In the genomic region with DNA sequence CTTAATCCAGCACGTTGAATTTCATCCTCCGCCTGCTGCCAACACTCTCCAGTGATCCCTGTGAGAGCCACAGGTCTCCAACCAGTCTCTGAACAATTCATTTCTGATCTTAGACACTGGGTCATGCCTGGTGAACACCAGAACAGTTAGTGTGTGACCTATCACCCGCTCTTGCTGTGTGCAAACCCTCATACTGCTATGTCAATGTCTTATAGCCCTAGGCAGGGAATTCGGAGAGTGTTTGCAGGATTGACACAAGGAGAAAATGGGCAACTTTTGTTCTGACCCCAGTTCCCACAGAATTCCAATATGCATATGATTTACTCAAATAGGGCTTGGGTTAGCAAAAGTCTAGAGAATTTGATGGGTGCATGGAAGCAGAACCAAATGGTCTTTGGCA, we compare ENCODE assay signal across 18 cellular contexts. TPM values are rescaled to one million over a fixed set of nuclear protein-coding genes. Genes with fewer than 3 reads are reported as not detected.
DNase-seq lines count a peak whose midpoint lies in the region; TF ChIP-seq lines count a peak whose summit lies in the region.
"Had no signal": no experiment of that assay in that cellular context is flagged by ENCODE, and none has a peak within 500 bp of the region (broad histone marks: within the 10 kb centered on the region; RNA-seq: fewer than 3 reads in every experiment).

No MANE protein-coding gene starts in this region.

- intact Hi-C loops in PC-9 (cut with micrococcal nuclease; ENCODE audit: unreplicated experiment): no loop called here

- TF ChIP-seq CTCF in type B pancreatic cell (conservative IDR thresholded peaks at IDR 0.05) (no peak), PC-9 (conservative IDR thresholded peaks at IDR 0.05) (no peak)

- BruUV-seq in PC-9 (replicated peaks; lab: Mats Ljungman, UMichigan): no TSS peak

- H3K9me3 ChIP-seq in PC-9 (ENCODE audit: insufficient read depth, low read depth): no peaks in the 10 kb centered on the region
- H3K9me3 ChIP-seq: A549; BLaER1 treated with 17β-estradiol and CSF1 and Interleukin-3, amounts not matched to agents 10 nM and 100 nM; Caco-2 had no signal

- H3K4me1 Mint-ChIP-seq in type B pancreatic cell (ENCODE audit: unreplicated experiment): no peaks in the 10 kb centered on the region
- H3K4me1 Mint-ChIP-seq: B cell had no signal

- H3K36me3 Mint-ChIP-seq in type B pancreatic cell: no peaks in the 10 kb centered on the region
- H3K36me3 Mint-ChIP-seq: CD8-positive, alpha-beta T cell had no signal

- H3K79me2 ChIP-seq in PC-9 (ENCODE audit: low read depth): no peaks in the 10 kb centered on the region

- DNase-seq in H4 (ENCODE audit: low spot score) (peak; percentile 2), renal cortical epithelial cell (ENCODE audit: low read depth) (peak; percentile 92), type B pancreatic cell (ENCODE audit: extremely low spot score, unreplicated experiment) (peak; percentile 11), nucleus accumbens (lab: John Stamatoyannopoulos, UW) (no peak), PC-9 (no peak)
- DNase-seq: AML-193; Caco-2; Calu3; CD4-positive, alpha-beta T cell; CD8-positive, alpha-beta T cell; DMS79 treated with DMSO at 0.1 percent for 48 hours; GF-D8 had no signal

- no peaks in the 10 kb centered on the region for H3K36me3 ChIP-seq in PC-9 (ENCODE audit: low read depth)
- H3K36me3 ChIP-seq: BLaER1 treated with 17β-estradiol and CSF1 and Interleukin-3, amounts not matched to agents 10 nM and 100 nM had no signal

- H3K4me1 ChIP-seq in PC-9 (replicated peaks; ENCODE audit: insufficient read depth): no peaks in the 10 kb centered on the region
- H3K4me1 ChIP-seq: A549, Caco-2 had no signal

- H3K4me2 ChIP-seq in PC-9: no peak overlapping the region
- H3K4me2 ChIP-seq: A549; BLaER1 treated with 17β-estradiol and CSF1 and Interleukin-3, amounts not matched to agents 10 nM and 100 nM had no signal

- H4K20me1 ChIP-seq in PC-9 (ENCODE audit: insufficient read depth): no peaks in the 10 kb centered on the region
- H4K20me1 ChIP-seq: BLaER1 treated with 17β-estradiol and CSF1 and Interleukin-3, amounts not matched to agents 10 nM and 100 nM had no signal

- CTCF ChIA-PET in PC-9 (lab: Charles Lee): no interaction called here

- peaks cover 5% of the 10 kb centered on the region for H3K9me3 Mint-ChIP-seq in type B pancreatic cell
- H3K9me3 Mint-ChIP-seq: CD4-positive, alpha-beta T cell; CD8-positive, alpha-beta T cell had no signal

- POLR2A ChIA-PET in PC-9 (lab: Charles Lee; ENCODE audit: unreplicated experiment): no interaction called here

- H3K27me3 ChIP-seq in PC-9 (ENCODE audit: insufficient read depth, low read depth): no peaks in the 10 kb centered on the region
- H3K27me3 ChIP-seq: BLaER1 treated with 17β-estradiol and CSF1 and Interleukin-3, amounts not matched to agents 10 nM and 100 nM had no signal

- no peak overlapping the region for H3K4me3 Mint-ChIP-seq in type B pancreatic cell
- H3K4me3 Mint-ChIP-seq: B cell; CD4-positive, alpha-beta T cell; CD8-positive, alpha-beta T cell had no signal

- no peak overlapping the region for H2AFZ ChIP-seq in PC-9

- no peak overlapping the region for H3K27ac Mint-ChIP-seq in type B pancreatic cell
- H3K27ac Mint-ChIP-seq: B cell; CD4-positive, alpha-beta T cell; CD8-positive, alpha-beta T cell had no signal

- H3F3A ChIP-seq in PC-9 (ENCODE audit: insufficient read depth, low read depth): no peaks in the 10 kb centered on the region

- no peak overlapping the region for H3K27ac ChIP-seq in PC-9
- H3K27ac ChIP-seq: 22Rv1; A549; BLaER1 treated with 17β-estradiol and CSF1 and Interleukin-3, amounts not matched to agents 10 nM and 100 nM; C4-2B had no signal

- no peak overlapping the region for H3K4me3 ChIP-seq in PC-9
- H3K4me3 ChIP-seq: A549; BLaER1 treated with 17β-estradiol and CSF1 and Interleukin-3, amounts not matched to agents 10 nM and 100 nM had no signal

- H3K27me3 Mint-ChIP-seq in type B pancreatic cell: peaks cover 11% of the 10 kb centered on the region

- H3K9me2 ChIP-seq in PC-9 (ENCODE audit: insufficient read depth): no peaks in the 10 kb centered on the region

RNA-seq across cellular contexts. Expression of a gene that starts 23.1 kb away (rescaled TPM):
- not detected in 2 replicates for total RNA-seq in H4 (2014; rRNA removed; shearing (Covaris generic))
- total RNA-seq in renal cortical epithelial cell (not detected in 2 replicates), type B pancreatic cell (ENCODE audit: low replicate concordance) (0.69 and 0.92 TPM in 2 replicates), PC-9 (2021) (not detected in 2 replicates)
- total RNA-seq: A172; B cell; Calu3; CD4-positive, alpha-beta T cell; CD8-positive, alpha-beta T cell had no signal

RNA-seq across cellular contexts. Expression of a gene that starts 34.5 kb away (rescaled TPM):
- not detected in 2 replicates for total RNA-seq in H4 (2014; rRNA removed; shearing (Covaris generic))
- total RNA-seq in renal cortical epithelial cell (not detected in 2 replicates), type B pancreatic cell (ENCODE audit: low replicate concordance) (2.9 and 7.4 TPM in 2 replicates), PC-9 (2021) (not detected in 2 replicates)
- total RNA-seq: A172; B cell; Calu3; CD4-positive, alpha-beta T cell; CD8-positive, alpha-beta T cell had no signal

Comparison
In these comparisons a context has a peak if more than half of its experiments do, and no peak if none do; other contexts are left out.
1. DNase-seq: peak in H4 (single experiment), renal cortical epithelial cell (single experiment) and type B pancreatic cell (single experiment); none in nucleus accumbens (0 of 56) and PC-9 (0 of 2).